ENCODE assay signal across 7 cellular contexts in genomic region chr17:39953471-39953888, GRCh38. TPM values are rescaled to one million over a fixed set of nuclear protein-coding genes. Genes with fewer than 3 reads are reported as not detected.
DNase-seq lines count a peak whose midpoint lies in the region; ATAC-seq and TF ChIP-seq lines count a peak whose summit lies in the region.

No MANE protein-coding gene starts in this region.

- no peaks in the 10 kb centered on the region for H3K9me3 Mint-ChIP-seq in WTC11
- no peaks in the 10 kb centered on the region for H3K9me3 Mint-ChIP-seq in stimulated activated naive B cell treated with anti-CD40 and anti-IgM and Interleukin-4, amounts not matched to agents 10 μg/mL and 1 μg/mL and 100 μg/mL, for 72 hours

- CTCF ChIA-PET in WTC11 (lab: Charles Lee) = interaction anchor here (0.6 to 1.9 kb wide), 10 partner anchors 17 to 332 kb away, joined by 3 to 11 read pairs (median 4); partner anchors contain the start of genes MED24, MIEN1 and PSMD3

- H3K4me3 ChIP-seq in H7 (ENCODE audit: insufficient read depth, low read depth, low read length) (peak overlapping the region; percentile 43), iPS DF 6.9 (ENCODE audit: low read length) (peak overlapping the region; percentile 43; the same call in 1 of the 2 replicates)

- no peak for TF ChIP-seq CTCF in WTC11 (IDR thresholded peaks at IDR 0.05)

- peak overlapping the region; percentile 97 for H3K27ac Mint-ChIP-seq in WTC11
- peak overlapping the region; percentile 89 for H3K27ac Mint-ChIP-seq in stimulated activated naive B cell treated with anti-CD40 and anti-IgM and Interleukin-4, amounts not matched to agents 10 μg/mL and 1 μg/mL and 100 μg/mL, for 72 hours

- DNase-seq in H7 (no peak), WTC11 (ENCODE audit: low spot score) (no peak), iPS DF 6.9 (ENCODE audit: low read depth, low spot score) (no peak)
- no peak for DNase-seq in stimulated activated naive B cell treated with anti-CD40 and anti-IgM and Interleukin-4, amounts not matched to agents 10 μg/mL and 1 μg/mL and 100 μg/mL, for 72 hours
- no peak for DNase-seq in activated effector memory CD4-positive, alpha-beta T cell treated with anti-CD3 and anti-CD28 coated beads, Interleukin-2, amount 50 U/mL, for 16 hours

- H3K4me3 Mint-ChIP-seq in WTC11 = peak overlapping the region; percentile 78
- H3K4me3 Mint-ChIP-seq in stimulated activated naive B cell treated with anti-CD40 and anti-IgM and Interleukin-4, amounts not matched to agents 10 μg/mL and 1 μg/mL and 100 μg/mL, for 72 hours = peak overlapping the region; percentile 86 to 89

- no peak overlapping the region for H3K27ac ChIP-seq in iPS DF 6.9 (ENCODE audit: low read length)

- H3K27me3 Mint-ChIP-seq in WTC11 (ENCODE audit: low read depth) = peaks cover 17% of the 10 kb centered on the region
- H3K27me3 Mint-ChIP-seq in stimulated activated naive B cell treated with anti-CD40 and anti-IgM and Interleukin-4, amounts not matched to agents 10 μg/mL and 1 μg/mL and 100 μg/mL, for 72 hours = no peaks in the 10 kb centered on the region

- H3K4me1 ChIP-seq in iPS DF 6.9 (ENCODE audit: control insufficient read depth, insufficient read depth, low read length) = no peaks in the 10 kb centered on the region; the same call in 1 of the 2 replicates

- POLR2A ChIA-PET in WTC11 (lab: Charles Lee) = interaction anchor here (0.5 to 1.4 kb wide), 3 partner anchors 27 to 185 kb away, joined by 4 to 9 read pairs (median 4); partner anchors contain the start of gene PSMD3

- H3K9me3 ChIP-seq in iPS DF 6.9 (ENCODE audit: control insufficient read depth, insufficient read depth, low read length) = no peaks in the 10 kb centered on the region

- H3K36me3 Mint-ChIP-seq in WTC11 = no peaks in the 10 kb centered on the region
- no peaks in the 10 kb centered on the region for H3K36me3 Mint-ChIP-seq in stimulated activated naive B cell treated with anti-CD40 and anti-IgM and Interleukin-4, amounts not matched to agents 10 μg/mL and 1 μg/mL and 100 μg/mL, for 72 hours

- ATAC-seq in WTC11 = no peak
- ATAC-seq in stimulated activated naive B cell treated with anti-CD40 and anti-IgM and Interleukin-4, amounts not matched to agents 10 μg/mL and 1 μg/mL and 100 μg/mL, for 72 hours (replicated peaks) = no peak
- ATAC-seq in HG02642 (IDR thresholded peaks at IDR 0.05; ENCODE audit: poor library complexity, unreplicated experiment) = no peak
- ATAC-seq in HG03521 (IDR thresholded peaks at IDR 0.05; ENCODE audit: unreplicated experiment) = no peak

- peaks cover 21% of the 10 kb centered on the region for H3K4me1 Mint-ChIP-seq in WTC11
- H3K4me1 Mint-ChIP-seq in stimulated activated naive B cell treated with anti-CD40 and anti-IgM and Interleukin-4, amounts not matched to agents 10 μg/mL and 1 μg/mL and 100 μg/mL, for 72 hours = peaks cover 24 to 53% of the 10 kb centered on the region in 2 donors

- peaks cover 9% of the 10 kb centered on the region for H3K27me3 ChIP-seq in H7 (ENCODE audit: control insufficient read depth, insufficient read depth, low read length)
- H3K27me3 ChIP-seq in iPS DF 6.9 (ENCODE audit: control insufficient read depth, insufficient read depth, low read length) = no peaks in the 10 kb centered on the region

- no peaks in the 10 kb centered on the region for H3K36me3 ChIP-seq in H7 (replicated peaks; ENCODE audit: control insufficient read depth, insufficient read depth, low read length)
- no peaks in the 10 kb centered on the region for H3K36me3 ChIP-seq in iPS DF 6.9 (ENCODE audit: control insufficient read depth, insufficient read depth, low read length)

- no CpG with 5 or more reads among the region's 9 CpGs for WGBS in iPS DF 6.9 (ENCODE audit: insufficient coverage, insufficient read length)

TF ChIP-seq in WTC11, 78 proteins besides CTCF, POLR2A, EP300 and RAD21:
- TF ChIP-seq USF1 (CRISPR knock-in tag; IDR thresholded peaks at IDR 0.05) (peak; percentile 41; the same call in 1 of the 2 replicates), ZNF281 (CRISPR knock-in tag; IDR thresholded peaks at IDR 0.05) (no peak), MAX (CRISPR knock-in tag; IDR thresholded peaks at IDR 0.05) (0 out of 2 replicates have a peak, but pooled peaks have one; percentile 38)

RNA-seq across cellular contexts. Expression of gene GSDMA, which starts 9.3 kb away (rescaled TPM):
- total RNA-seq in H7 (2014; rRNA removed; shearing (Covaris generic)) = not detected in 2 replicates
- not detected in 3 replicates for total RNA-seq in WTC11 (2021)

RNA-seq across cellular contexts. Expression of gene LRRC3C, which starts 25.9 kb away (rescaled TPM):
- total RNA-seq in H7 (2014; rRNA removed; shearing (Covaris generic)) = not detected in 2 replicates
- not detected in 3 replicates for total RNA-seq in WTC11 (2021)

RNA-seq across cellular contexts. Expression of gene ORMDL3, which starts 26.1 kb away (rescaled TPM):
- 33.3 and 39.7 TPM in 2 replicates for total RNA-seq in H7 (2014; rRNA removed; shearing (Covaris generic))
- total RNA-seq in WTC11 (2021) = 53.2 to 59.4 TPM (median 54.1 TPM) in 3 replicates

RNA-seq across cellular contexts. Expression of gene PSMD3, which starts 27.1 kb away (rescaled TPM):
- 243 and 325 TPM in 2 replicates for total RNA-seq in H7 (2014; rRNA removed; shearing (Covaris generic))
- 157 to 190 TPM (median 158 TPM) in 3 replicates for total RNA-seq in WTC11 (2021)

RNA-seq across cellular contexts. Expression of gene GSDMB, which starts 35.0 kb away (rescaled TPM):
- 3.3 and 6.0 TPM in 2 replicates for total RNA-seq in H7 (2014; rRNA removed; shearing (Covaris generic))
- total RNA-seq in WTC11 (2021) = 14.1 to 21.6 TPM (median 18.5 TPM) in 3 replicates
